28 cellular contexts compared by ENCODE assay signal in the genomic region with DNA sequence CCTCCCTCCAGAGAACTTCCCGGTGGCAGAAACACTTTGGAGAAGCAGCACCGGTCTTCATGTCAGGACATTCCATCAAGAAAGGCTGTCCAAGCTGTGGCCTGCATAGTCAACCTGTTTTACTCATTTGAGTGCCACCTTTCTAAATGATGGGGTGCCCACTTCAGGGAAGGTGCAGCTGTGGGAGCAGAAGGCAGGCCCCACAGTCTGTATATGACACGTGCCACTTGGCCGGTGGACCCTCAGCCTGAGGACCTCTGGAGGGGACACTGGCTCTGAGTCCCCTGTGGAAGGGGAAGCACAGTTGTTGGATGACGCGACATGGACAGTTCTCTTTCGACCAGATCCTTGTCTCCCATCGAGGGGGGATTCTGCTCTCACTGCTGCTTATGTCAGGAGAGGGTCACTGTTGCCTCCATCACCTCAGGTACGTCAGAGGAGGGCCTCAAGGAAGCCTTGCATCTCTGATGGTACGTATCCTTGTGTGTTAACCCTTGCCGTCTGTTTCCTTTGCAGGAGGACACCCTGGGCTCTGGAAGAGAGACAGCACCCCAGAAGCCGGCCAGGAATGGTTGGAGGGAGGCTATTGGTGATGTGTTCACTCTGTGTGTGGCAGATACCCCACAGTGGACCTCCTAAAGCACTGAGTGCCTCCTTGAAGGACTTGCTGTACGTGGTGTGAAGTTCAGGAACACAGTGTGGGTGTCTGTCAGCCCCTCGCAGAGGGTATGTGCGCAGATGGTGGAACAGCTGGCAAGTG.
DNase-seq lines count a peak whose midpoint lies in the region; ATAC-seq and TF ChIP-seq lines count a peak whose summit lies in the region.
"Had no signal": no experiment of that assay in that cellular context is flagged by ENCODE, and none has a peak within 500 bp of the region (broad histone marks: within the 10 kb centered on the region; RNA-seq: fewer than 3 reads in every experiment).

No MANE protein-coding gene starts in this region.

- no peak overlapping the region for H3K56ac ChIP-seq in IMR-90 (ENCODE audit: extremely low read depth, insufficient read depth, low read length)

- dilution Hi-C loops in IMR-90 (cut with HindIII; ENCODE audit: low sequenced_read_pairs, unreplicated experiment) = no loop called here

- no peak overlapping the region for H3K23ac ChIP-seq in IMR-90 (ENCODE audit: low read depth, low read length)

- H3K4me1 ChIP-seq in IMR-90 (ENCODE audit: control insufficient read depth, insufficient read depth, low read length) (no peaks in the 10 kb centered on the region), suprapubic skin (no peaks in the 10 kb centered on the region)
- H3K4me1 ChIP-seq: BLaER1, gastroesophageal sphincter, right atrium auricular region, stomach, thyroid gland had no signal

- H4K20me1 ChIP-seq in IMR-90 (ENCODE audit: insufficient read depth, low read length) = peaks cover 37% of the 10 kb centered on the region
- H4K20me1 ChIP-seq: BLaER1 had no signal

- H3K36me3 ChIP-seq in IMR-90 (ENCODE audit: control insufficient read depth, insufficient read depth, low read length) (peaks cover 71% of the 10 kb centered on the region), suprapubic skin (no peaks in the 10 kb centered on the region)
- H3K36me3 ChIP-seq: BLaER1, gastroesophageal sphincter, right atrium auricular region, stomach, thyroid gland had no signal

- no peak overlapping the region for H3K18ac ChIP-seq in IMR-90 (ENCODE audit: low read depth, low read length)

- intact Hi-C loops in cardiac septum (cut with DNase I) = no loop called here
- intact Hi-C loops in left ventricle myocardium superior (cut with micrococcal nuclease) = no loop called here
- intact Hi-C loops in IMR-90 (cut with micrococcal nuclease) = no loop called here

- H3K27ac ChIP-seq in IMR-90 (ENCODE audit: insufficient read depth, low read length) (no peak overlapping the region), suprapubic skin (no peak overlapping the region)
- H3K27ac ChIP-seq: BLaER1, gastroesophageal sphincter, hepatocyte, right atrium auricular region, RWPE1, stomach, thyroid gland had no signal

- ATAC-seq in left ventricle myocardium superior (no peak), IMR-90 (ENCODE audit: low read depth) (no peak)
- ATAC-seq: gastroesophageal sphincter, T-helper 17 cell had no signal

- no peak overlapping the region for H3K4me2 ChIP-seq in IMR-90 (ENCODE audit: low read depth, low read length)
- H3K4me2 ChIP-seq: BLaER1, hepatocyte, SK-N-SH had no signal

- H2AK5ac ChIP-seq in IMR-90 (ENCODE audit: low read depth, low read length) = no peak overlapping the region

- no peak for TF ChIP-seq CTCF in IMR-90 (conservative IDR thresholded peaks at IDR 0.05; ENCODE audit: low read depth, low read length)
- no peak for TF ChIP-seq CTCF in suprapubic skin (IDR thresholded peaks at IDR 0.05)
- TF ChIP-seq CTCF in GM10248 (IDR thresholded peaks at IDR 0.05; ENCODE audit: control extremely low read depth, extremely low read depth, low read depth, missing control alignments) = no peak

- DNase-seq in cardiac septum (ENCODE audit: low spot score) = peak; percentile 41
- no peak for DNase-seq in left ventricle myocardium superior
- DNase-seq in IMR-90 = no peak
- DNase-seq in islet precursor cell = peak; percentile 37
- DNase-seq in suprapubic skin (ENCODE audit: low spot score in 2 of 2) = peak; percentile 28 to 54
- DNase-seq in GM10248 (ENCODE audit: extremely low spot score) = no peak
- no peak for DNase-seq in NCI-H446 (lab: John Stamatoyannopoulos, UW)
- DNase-seq: ACHN; activated CD4-positive, alpha-beta memory T cell treated with anti-CD3 and anti-CD28 coated beads for 36 hours; activated CD4-positive, alpha-beta T cell treated with anti-CD3 and anti-CD28 coated beads for 1 hour; activated CD8-positive, alpha-beta memory T cell treated with anti-CD3 and anti-CD28 coated beads, Interleukin-2, amount 50 U/mL, for 4 hours; activated naive CD4-positive, alpha-beta T cell treated with anti-CD3 and anti-CD28 coated beads, Interleukin-2, amount 50 U/mL, for 16 hours; Karpas-422; mammary epithelial cell; NCI-H1417; NCI-H2081; NCI-H226; SK-N-SH; stimulated activated CD4-positive, alpha-beta T cell treated with anti-CD3 and anti-CD28 coated beads, Interleukin-12 subunit alpha, Interleukin-12 subunit beta, amount 100 ng/mL, for 4 hours; stimulated activated CD4-positive, alpha-beta T cell treated with anti-CD3 and anti-CD28 coated beads, Interleukin-2, amount 100 ng/mL, for 48 hours; stomach; T-helper 17 cell; thyroid gland had no signal

- no peak overlapping the region for H3K14ac ChIP-seq in IMR-90 (replicated peaks; ENCODE audit: low read depth, low read length)

- no TSS peak for BruUV-seq in IMR-90 (replicated peaks; lab: Mats Ljungman, UMichigan)

- H4K8ac ChIP-seq in IMR-90 (ENCODE audit: low read depth in 2 of 2, low read length in 2 of 2) = no peak overlapping the region

- CTCF ChIA-PET in IMR-90 (lab: Yijun Ruan, JAX) = interaction anchor here (0.6 kb wide), 1 partner anchor 41 kb away, joined by 6 read pairs; no protein-coding TSS in a partner anchor
- CTCF ChIA-PET in GM10248 (lab: Yijun Ruan, JAX) = no interaction called here

- no peak overlapping the region for H2BK20ac ChIP-seq in IMR-90 (ENCODE audit: low read depth, low read length)

- no peak overlapping the region for H2BK5ac ChIP-seq in IMR-90 (ENCODE audit: low read depth, low read length, poor library complexity, severe bottlenecking)

- H3K27me3 ChIP-seq in IMR-90 (ENCODE audit: control insufficient read depth, insufficient read depth, low read length) = no peaks in the 10 kb centered on the region
- H3K27me3 ChIP-seq in suprapubic skin = no peaks in the 10 kb centered on the region
- H3K27me3 ChIP-seq: BLaER1, gastroesophageal sphincter, hepatocyte, right atrium auricular region, stomach, thyroid gland had no signal

- no peak overlapping the region for H3K4ac ChIP-seq in IMR-90 (ENCODE audit: low read depth, low read length)

- H2BK15ac ChIP-seq in IMR-90 (ENCODE audit: low read depth, low read length) = no peak overlapping the region

- TF ChIP-seq POLR2A in IMR-90 (IDR thresholded peaks at IDR 0.05; ENCODE audit: low read depth, low read length) (no peak), suprapubic skin (IDR thresholded peaks at IDR 0.05) (no peak)

- in situ Hi-C loops in IMR-90 (cut with MboI; ENCODE audit: low sequenced_read_pairs) = no loop called here

- peak overlapping the region; percentile 21 for H2AFZ ChIP-seq in IMR-90 (replicated peaks; ENCODE audit: low read length, poor library complexity)
- H2AFZ ChIP-seq: hepatocyte had no signal

- no peak overlapping the region for H4K5ac ChIP-seq in IMR-90 (ENCODE audit: low read depth, low read length)

- WGBS in IMR-90 (ENCODE audit: extremely low coverage in 2 of 2, insufficient read length in 1 of 2), 2 experiments = 75% methylated on average over 5 of the region's 15 CpGs; no CpG with 5 or more reads in 1 of the 2 experiments
- 84% methylated on average over 13 of the region's 15 CpGs for WGBS in suprapubic skin

- no peak overlapping the region for H3K4me3 ChIP-seq in IMR-90 (ENCODE audit: insufficient read depth, low read depth, low read length)
- no peak overlapping the region for H3K4me3 ChIP-seq in suprapubic skin
- H3K4me3 ChIP-seq: BLaER1, gastroesophageal sphincter, hepatocyte, right atrium auricular region, stomach, thyroid gland had no signal

- no peak for TF ChIP-seq RAD21 in IMR-90 (IDR thresholded peaks at IDR 0.05; ENCODE audit: low read length)

- H2AK9ac ChIP-seq in IMR-90 (replicated peaks; ENCODE audit: low read depth, low read length, poor library complexity) = peak overlapping the region; percentile 29

- H4K91ac ChIP-seq in IMR-90 (ENCODE audit: insufficient read depth, low read depth, low read length) = no peak overlapping the region

- POLR2A ChIA-PET in IMR-90 (lab: Charles Lee; ENCODE audit: unreplicated experiment) = no interaction called here
- POLR2A ChIA-PET in GM10248 (lab: Yijun Ruan, JAX) = no interaction called here

- no peak for TF ChIP-seq EP300 in suprapubic skin (IDR thresholded peaks at IDR 0.05)

- H3K9ac ChIP-seq in IMR-90 (ENCODE audit: low read depth, low read length) = no peak overlapping the region
- H3K9ac ChIP-seq: BLaER1, SK-N-SH had no signal

- peaks cover 11 to 38% of the 10 kb centered on the region in 2 experiments; a peak in 3 of 4 replicates for H3K79me1 ChIP-seq in IMR-90 (ENCODE audit: low read depth in 1 of 2, low read length in 2 of 2)

- no peak overlapping the region for H2BK120ac ChIP-seq in IMR-90 (ENCODE audit: low read depth, low read length)

- H3K9me3 ChIP-seq in IMR-90 (ENCODE audit: control insufficient read depth, insufficient read depth, low read length) = no peaks in the 10 kb centered on the region
- no peaks in the 10 kb centered on the region for H3K9me3 ChIP-seq in suprapubic skin
- H3K9me3 ChIP-seq: gastroesophageal sphincter, right atrium auricular region, SK-N-SH, stomach, thyroid gland had no signal

- no peaks in the 10 kb centered on the region for H3K9me1 ChIP-seq in IMR-90 (ENCODE audit: insufficient read depth, low read length)

TF ChIP-seq in IMR-90, 13 proteins besides CTCF, POLR2A, EP300 and RAD21 (continues in another document):
- TF ChIP-seq, protein P1, sequence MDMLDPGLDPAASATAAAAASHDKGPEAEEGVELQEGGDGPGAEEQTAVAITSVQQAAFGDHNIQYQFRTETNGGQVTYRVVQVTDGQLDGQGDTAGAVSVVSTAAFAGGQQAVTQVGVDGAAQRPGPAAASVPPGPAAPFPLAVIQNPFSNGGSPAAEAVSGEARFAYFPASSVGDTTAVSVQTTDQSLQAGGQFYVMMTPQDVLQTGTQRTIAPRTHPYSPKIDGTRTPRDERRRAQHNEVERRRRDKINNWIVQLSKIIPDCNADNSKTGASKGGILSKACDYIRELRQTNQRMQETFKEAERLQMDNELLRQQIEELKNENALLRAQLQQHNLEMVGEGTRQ (IDR thresholded peaks at IDR 0.05; ENCODE audit: low read depth, low read length) = no peak
- TF ChIP-seq CEBPB (IDR thresholded peaks at IDR 0.05; ENCODE audit: low read depth, low read length) (no peak), NFE2L2 (IDR thresholded peaks at IDR 0.05; ENCODE audit: low read depth, low read length) (no peak), MAZ (IDR thresholded peaks at IDR 0.05; ENCODE audit: borderline replicate concordance, low read depth, low read length) (no peak), RCOR1 (IDR thresholded peaks at IDR 0.05; ENCODE audit: insufficient replicate concordance, low read length) (no peak), MAFK (IDR thresholded peaks at IDR 0.05; ENCODE audit: low read depth, low read length) (no peak)
- TF ChIP-seq, protein P2, sequence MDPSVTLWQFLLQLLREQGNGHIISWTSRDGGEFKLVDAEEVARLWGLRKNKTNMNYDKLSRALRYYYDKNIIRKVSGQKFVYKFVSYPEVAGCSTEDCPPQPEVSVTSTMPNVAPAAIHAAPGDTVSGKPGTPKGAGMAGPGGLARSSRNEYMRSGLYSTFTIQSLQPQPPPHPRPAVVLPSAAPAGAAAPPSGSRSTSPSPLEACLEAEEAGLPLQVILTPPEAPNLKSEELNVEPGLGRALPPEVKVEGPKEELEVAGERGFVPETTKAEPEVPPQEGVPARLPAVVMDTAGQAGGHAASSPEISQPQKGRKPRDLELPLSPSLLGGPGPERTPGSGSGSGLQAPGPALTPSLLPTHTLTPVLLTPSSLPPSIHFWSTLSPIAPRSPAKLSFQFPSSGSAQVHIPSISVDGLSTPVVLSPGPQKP (IDR thresholded peaks at IDR 0.05; ENCODE audit: borderline replicate concordance, low read depth, low read length) = no peak

Comparison
In these comparisons a context has a peak if more than half of its experiments do, and no peak if none do; other contexts are left out.
1. DNase-seq: peak in cardiac septum (single experiment), islet precursor cell (single experiment) and suprapubic skin (2 of 2); none in left ventricle myocardium superior (single experiment), IMR-90 (single experiment), GM10248 (single experiment) and NCI-H446 (0 of 2).